8 cellular contexts compared by ENCODE assay signal in the genomic region with DNA sequence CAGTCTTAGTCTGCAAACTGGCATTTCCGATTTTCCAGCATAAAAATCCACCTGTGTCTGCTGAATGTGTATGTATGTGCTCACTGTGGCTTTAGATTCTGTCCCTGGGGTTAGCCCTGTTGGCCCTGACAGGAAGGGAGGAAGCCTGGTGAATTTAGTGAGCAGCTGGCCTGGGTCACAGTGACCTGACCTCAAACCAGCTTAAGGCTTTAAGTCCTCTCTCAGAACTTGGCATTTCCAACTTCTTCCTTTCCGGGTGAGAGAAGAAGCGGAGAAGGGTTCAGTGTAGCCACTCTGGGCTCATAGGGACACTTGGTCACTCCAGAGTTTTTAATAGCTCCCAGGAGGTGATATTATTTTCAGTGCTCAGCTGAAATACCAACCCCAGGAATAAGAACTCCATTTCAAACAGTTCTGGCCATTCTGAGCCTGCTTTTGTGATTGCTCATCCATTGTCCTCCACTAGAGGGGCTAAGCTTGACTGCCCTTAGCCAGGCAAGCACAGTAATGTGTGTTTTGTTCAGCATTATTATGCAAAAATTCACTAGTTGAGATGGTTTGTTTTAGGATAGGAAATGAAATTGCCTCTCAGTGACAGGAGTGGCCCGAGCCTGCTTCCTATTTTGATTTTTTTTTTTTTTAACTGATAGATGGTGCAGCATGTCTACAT.
DNase-seq lines count a peak whose midpoint lies in the region.

No MANE protein-coding gene starts in this region.

- DNase-seq in NCI-H2171 treated with DMSO at 0.1 percent for 48 hours (lab: John Stamatoyannopoulos, UW) (peak; percentile 10), NCI-H2171 (lab: John Stamatoyannopoulos, UW) (no peak), OCI-M1 (lab: John Stamatoyannopoulos, UW) (peak; percentile 56), fibroblast of gingiva (ENCODE audit: low read depth) (peak; percentile 52), pons (ENCODE audit: low spot score) (peak; percentile 31), RPMI8226 (no peak), GOT3 (lab: John Stamatoyannopoulos, UW) (no peak)
- DNase-seq in central memory CD4-positive, alpha-beta T cell = no peak

Comparison
In these comparisons a context has a peak if more than half of its experiments do, and no peak if none do; other contexts are left out.
1. DNase-seq: peak in NCI-H2171 treated with DMSO at 0.1 percent for 48 hours (single experiment), OCI-M1 (single experiment), fibroblast of gingiva (single experiment) and pons (single experiment); none in NCI-H2171 (single experiment), RPMI8226 (single experiment), GOT3 (single experiment) and central memory CD4-positive, alpha-beta T cell (single experiment).